Comparison of ENCODE assay signal across 8 cellular contexts in genomic region chrX:119757646-119757978, GRCh38. TPM values are rescaled to one million over a fixed set of nuclear protein-coding genes. Genes with fewer than 3 reads are reported as not detected.
A peak's percentile ranks its signal among the peaks of the same experiment; 100 is the strongest.
DNase-seq lines count a peak whose midpoint lies in the region; ATAC-seq and TF ChIP-seq lines count a peak whose summit lies in the region.

No MANE protein-coding gene starts in this region.

- H3K36me3 ChIP-seq in KMS-11 (ENCODE audit: insufficient read depth) (no peaks in the 10 kb centered on the region), mammary epithelial cell (ENCODE audit: insufficient read depth, low read length) (no peaks in the 10 kb centered on the region)

- in situ Hi-C loops in mammary epithelial cell (cut with MboI; ENCODE audit: low sequenced_read_pairs in 2 of 2), result no loop called here

- peaks cover 5% of the 10 kb centered on the region; the same call in 1 of the 2 replicates for H3K79me2 ChIP-seq in KMS-11 (ENCODE audit: insufficient read depth, low read depth)
- H3K79me2 ChIP-seq in mammary epithelial cell (ENCODE audit: insufficient read depth, low read length), result no peaks in the 10 kb centered on the region

- peak overlapping the region; percentile 95 for H3K27ac Mint-ChIP-seq in natural killer cell

- DNase-seq in mammary epithelial cell (no peak), natural killer cell (no peak), NCI-H1105 (lab: John Stamatoyannopoulos, UW) (no peak), mucosa of gallbladder (ENCODE audit: low spot score) (no peak)

- no peaks in the 10 kb centered on the region for H3K27me3 Mint-ChIP-seq in natural killer cell (ENCODE audit: low read depth in 2 of 2)

- dilution Hi-C loops in mammary epithelial cell (cut with HindIII; ENCODE audit: low sequenced_read_pairs), result no loop called here

- peaks cover 2% of the 10 kb centered on the region for H3K9me3 ChIP-seq in mammary epithelial cell (replicated peaks; ENCODE audit: insufficient read depth, low read length)

- intact Hi-C loops in mammary epithelial cell (cut with micrococcal nuclease), result no loop called here
- intact Hi-C loops in natural killer cell (cut with micrococcal nuclease), result loop anchor here (5.0 to 10.0 kb wide), 4 partner anchors 35 to 183 kb away; partner anchors contain the start of genes NKRF, RPL39 and UBE2A

- no peaks in the 10 kb centered on the region for H4K20me1 ChIP-seq in KMS-11 (ENCODE audit: insufficient read depth)
- H4K20me1 ChIP-seq in mammary epithelial cell (ENCODE audit: insufficient read depth, low read length), result no peaks in the 10 kb centered on the region

- no peaks in the 10 kb centered on the region for H3K9me3 Mint-ChIP-seq in natural killer cell

- no peak overlapping the region; the same call in 1 of the 2 replicates for H3K9ac ChIP-seq in KMS-11
- no peak overlapping the region for H3K9ac ChIP-seq in mammary epithelial cell (ENCODE audit: insufficient read depth, low read length)

- H3K27me3 ChIP-seq in KMS-11 (ENCODE audit: insufficient read depth, low read depth), result no peaks in the 10 kb centered on the region
- no peaks in the 10 kb centered on the region for H3K27me3 ChIP-seq in mammary epithelial cell (ENCODE audit: insufficient read depth, low read length)

- H3K4me3 Mint-ChIP-seq in natural killer cell, result peak overlapping the region; percentile 79

- H3K4me1 Mint-ChIP-seq in natural killer cell, result peaks cover 30 to 33% of the 10 kb centered on the region in 2 donors

- ATAC-seq in natural killer cell, result no peak
- ATAC-seq in GM19467 (IDR thresholded peaks at IDR 0.05; ENCODE audit: unreplicated experiment), result no peak
- no peak for ATAC-seq in GM21825 (IDR thresholded peaks at IDR 0.05; ENCODE audit: unreplicated experiment)

- H3K27ac ChIP-seq in C4-2B, result peak overlapping the region; percentile 71
- H3K27ac ChIP-seq in KMS-11, result peak overlapping the region; percentile 100
- no peak overlapping the region for H3K27ac ChIP-seq in mammary epithelial cell (ENCODE audit: insufficient read depth, low read depth, low read length)

- H3K36me3 Mint-ChIP-seq in natural killer cell, result no peaks in the 10 kb centered on the region

- peak overlapping the region; percentile 71 for H3K4me2 ChIP-seq in KMS-11
- peak overlapping the region; percentile 93 for H3K4me2 ChIP-seq in mammary epithelial cell (ENCODE audit: insufficient read depth, low read depth, low read length)

- 37% methylated on average over 11 of the region's 12 CpGs for WGBS in mammary epithelial cell (ENCODE audit: low coverage, missing lambda C conversion rate)

- H3K4me3 ChIP-seq in KMS-11 (IDR thresholded peaks at IDR 0.05; ENCODE audit: insufficient read depth, low read depth, low read length) (no peak overlapping the region), mammary epithelial cell (replicated peaks in 1 of 3; ENCODE audit: insufficient read depth in 1 of 3, low read depth in 2 of 3, low read length in 3 of 3) (peak overlapping the region; percentile 54 to 56 (median 55))

- CTCF ChIA-PET in mammary epithelial cell (lab: Charles Lee; ENCODE audit: low non-redundant PET), result interaction anchor here (0.6 kb wide), 1 partner anchor 25 kb away, joined by 3 read pairs; no protein-coding TSS in a partner anchor

- no peak overlapping the region for H2AFZ ChIP-seq in KMS-11 (ENCODE audit: low read depth)
- peak overlapping the region; percentile 92 for H2AFZ ChIP-seq in mammary epithelial cell (ENCODE audit: low read depth, low read length)

- TF ChIP-seq CTCF in C4-2B (conservative IDR thresholded peaks at IDR 0.05) (no peak), KMS-11 (conservative IDR thresholded peaks at IDR 0.05; ENCODE audit: low read depth, low read length) (no peak), mammary epithelial cell (conservative IDR thresholded peaks at IDR 0.05 in 1 of 2, IDR thresholded peaks at IDR 0.05 in 1 of 2; ENCODE audit: extremely low read depth in 1 of 2, insufficient read depth in 1 of 2, low read depth in 1 of 2, low read length in 2 of 2) (no peak), natural killer cell (IDR thresholded peaks at IDR 0.05) (no peak)

- BruUV-seq in mammary epithelial cell (replicated peaks; lab: Mats Ljungman, UMichigan), result no TSS peak

- H3K4me1 ChIP-seq in KMS-11 (ENCODE audit: low read depth, poor library complexity, severe bottlenecking), result peaks cover 74% of the 10 kb centered on the region
- peaks cover 3% of the 10 kb centered on the region for H3K4me1 ChIP-seq in mammary epithelial cell (ENCODE audit: insufficient read depth, low read length)

RNA-seq across cellular contexts. Expression of gene SOWAHD, which starts 0.8 kb away (rescaled TPM):
- under 1 TPM in 1 of 2 donors, not detected in 1; 0.33 TPM for total RNA-seq in mammary epithelial cell
- 0.18 TPM for polyA plus RNA-seq in mammary epithelial cell
- not detected for polyA minus RNA-seq in mammary epithelial cell
- under 1 TPM in 1 of 3 donors, not detected in 2; 0.23 TPM for total RNA-seq in natural killer cell
- 4.7 TPM for total RNA-seq in mucosa of gallbladder

RNA-seq across cellular contexts. Expression of gene RPL39, which starts 33.8 kb away (rescaled TPM):
- total RNA-seq in mammary epithelial cell, result 1,000 to 10,000 TPM; 1,137 to 1,408 TPM
- 2,619 TPM for polyA plus RNA-seq in mammary epithelial cell
- polyA minus RNA-seq in mammary epithelial cell, result 71.0 TPM
- total RNA-seq in natural killer cell, result 1,000 to 10,000 TPM; 1,040 to 1,487 (median 1,381) TPM
- 917 TPM for total RNA-seq in mucosa of gallbladder
